2 cellular contexts compared by ENCODE assay signal in the genomic region with DNA sequence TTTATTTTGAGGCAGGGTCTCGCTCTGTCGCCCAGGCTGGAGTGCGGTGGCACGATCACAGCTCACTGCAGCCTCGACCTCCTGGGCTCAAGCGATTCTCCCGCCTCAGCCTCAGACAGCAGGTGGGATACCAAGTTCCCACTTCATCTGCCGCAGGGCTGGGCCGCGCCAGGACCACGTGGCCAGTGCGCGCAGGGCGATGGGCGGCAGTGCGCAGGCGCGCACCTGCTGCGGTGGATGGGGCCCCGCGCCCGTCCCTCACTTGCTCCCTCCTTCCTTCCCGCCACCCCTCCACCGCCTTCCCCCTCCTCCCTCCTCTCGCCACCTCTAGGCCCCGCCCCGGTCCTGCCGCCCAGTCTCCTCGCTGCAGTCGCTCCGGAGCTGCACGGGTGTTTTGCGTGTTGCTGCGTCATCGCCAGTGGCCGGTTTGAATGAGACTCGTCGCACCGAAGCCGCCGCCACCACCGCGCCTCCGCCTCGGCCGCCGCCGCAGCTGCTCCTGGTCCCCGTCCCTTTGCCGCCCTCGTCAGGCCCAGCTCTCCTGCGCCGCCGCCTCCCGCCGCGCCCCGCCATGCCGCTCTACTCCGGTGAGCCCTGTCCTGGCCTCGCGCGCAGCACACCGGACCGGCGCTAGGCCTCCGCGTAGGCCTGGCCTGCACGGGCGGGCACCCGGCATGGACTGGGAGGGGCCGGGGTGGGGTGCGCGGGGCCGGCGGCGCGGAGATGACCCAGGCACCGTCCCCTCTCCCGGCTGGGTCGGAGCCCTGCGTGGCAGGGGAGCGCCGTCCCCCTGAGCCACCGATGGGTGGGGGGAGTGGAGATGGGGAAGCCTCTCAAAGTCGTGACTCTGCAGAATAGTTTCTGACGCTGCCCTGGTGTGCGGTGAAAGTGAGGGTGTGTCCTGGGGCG.
TF ChIP-seq lines count a peak whose summit lies in the region.

A gene (plus strand): TSS at position 430 of the 909 bp plus-strand sequence. CDS start 142 bp downstream, at position 572.

TF ChIP-seq in IMR-90, 13 proteins besides CTCF, POLR2A, EP300 and RAD21:
- TF ChIP-seq CHD1 (IDR thresholded peaks at IDR 0.05; ENCODE audit: low read depth, low read length) (0 out of 2 replicates have a peak, but pooled peaks have one; percentile 44), BHLHE40 (IDR thresholded peaks at IDR 0.05; ENCODE audit: low read depth, low read length) (peak; percentile 89), RFX5 (IDR thresholded peaks at IDR 0.05; ENCODE audit: low read depth, low read length) (no peak), RCOR1 (IDR thresholded peaks at IDR 0.05; ENCODE audit: insufficient replicate concordance, low read length) (no peak), MXI1 (IDR thresholded peaks at IDR 0.05; ENCODE audit: borderline replicate concordance, low read depth, low read length) (peak; percentile 64; the same call in 1 of the 2 replicates), SMC3 (IDR thresholded peaks at IDR 0.05; ENCODE audit: low read depth, low read length) (no peak), FOS (IDR thresholded peaks at IDR 0.05; ENCODE audit: low read depth, low read length) (0 out of 2 replicates have a peak, but pooled peaks have one; percentile 10), MAFK (IDR thresholded peaks at IDR 0.05; ENCODE audit: low read depth, low read length) (no peak), MAZ (IDR thresholded peaks at IDR 0.05; ENCODE audit: borderline replicate concordance, low read depth, low read length) (peak; percentile 90; the same call in 1 of the 2 replicates), NFE2L2 (IDR thresholded peaks at IDR 0.05; ENCODE audit: low read depth, low read length) (peak; percentile 34; the same call in 1 of the 2 replicates), CEBPB (IDR thresholded peaks at IDR 0.05; ENCODE audit: low read depth, low read length) (no peak)
- TF ChIP-seq, protein P1, sequence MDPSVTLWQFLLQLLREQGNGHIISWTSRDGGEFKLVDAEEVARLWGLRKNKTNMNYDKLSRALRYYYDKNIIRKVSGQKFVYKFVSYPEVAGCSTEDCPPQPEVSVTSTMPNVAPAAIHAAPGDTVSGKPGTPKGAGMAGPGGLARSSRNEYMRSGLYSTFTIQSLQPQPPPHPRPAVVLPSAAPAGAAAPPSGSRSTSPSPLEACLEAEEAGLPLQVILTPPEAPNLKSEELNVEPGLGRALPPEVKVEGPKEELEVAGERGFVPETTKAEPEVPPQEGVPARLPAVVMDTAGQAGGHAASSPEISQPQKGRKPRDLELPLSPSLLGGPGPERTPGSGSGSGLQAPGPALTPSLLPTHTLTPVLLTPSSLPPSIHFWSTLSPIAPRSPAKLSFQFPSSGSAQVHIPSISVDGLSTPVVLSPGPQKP (IDR thresholded peaks at IDR 0.05; ENCODE audit: borderline replicate concordance, low read depth, low read length) = no peak
- TF ChIP-seq, protein P2, sequence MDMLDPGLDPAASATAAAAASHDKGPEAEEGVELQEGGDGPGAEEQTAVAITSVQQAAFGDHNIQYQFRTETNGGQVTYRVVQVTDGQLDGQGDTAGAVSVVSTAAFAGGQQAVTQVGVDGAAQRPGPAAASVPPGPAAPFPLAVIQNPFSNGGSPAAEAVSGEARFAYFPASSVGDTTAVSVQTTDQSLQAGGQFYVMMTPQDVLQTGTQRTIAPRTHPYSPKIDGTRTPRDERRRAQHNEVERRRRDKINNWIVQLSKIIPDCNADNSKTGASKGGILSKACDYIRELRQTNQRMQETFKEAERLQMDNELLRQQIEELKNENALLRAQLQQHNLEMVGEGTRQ (IDR thresholded peaks at IDR 0.05; ENCODE audit: low read depth, low read length) = peak; percentile 90

TF ChIP-seq in endothelial cell of umbilical vein, 7 proteins besides CTCF, POLR2A, EP300 and RAD21:
- no peak for TF ChIP-seq FOS (IDR thresholded peaks at IDR 0.05; ENCODE audit: borderline replicate concordance, insufficient read depth, low read length)
- TF ChIP-seq, protein P3, sequence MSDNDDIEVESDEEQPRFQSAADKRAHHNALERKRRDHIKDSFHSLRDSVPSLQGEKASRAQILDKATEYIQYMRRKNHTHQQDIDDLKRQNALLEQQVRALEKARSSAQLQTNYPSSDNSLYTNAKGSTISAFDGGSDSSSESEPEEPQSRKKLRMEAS (IDR thresholded peaks at IDR 0.05; ENCODE audit: insufficient read depth, insufficient read length) = peak; percentile 97
- no peak for TF ChIP-seq EZH2 (IDR thresholded peaks at IDR 0.05; ENCODE audit: borderline replicate concordance, low read depth, low read length, severe bottlenecking)
- peak; percentile 72 for TF ChIP-seq POLR2AphosphoS5 (IDR thresholded peaks at IDR 0.05; ENCODE audit: insufficient read depth, low read depth, low read length)
- TF ChIP-seq MYC (IDR thresholded peaks at IDR 0.05; ENCODE audit: low read depth, low read length) = peak; percentile 72
